Comparison of ENCODE assay signal across 17 cellular contexts in genomic region chr19:33419763-33420080, GRCh38. TPM values are rescaled to one million over a fixed set of nuclear protein-coding genes. Genes with fewer than 3 reads are reported as not detected.
DNase-seq lines count a peak whose midpoint lies in the region; ATAC-seq and TF ChIP-seq lines count a peak whose summit lies in the region.
"Had no signal": no experiment of that assay in that cellular context is flagged by ENCODE, and none has a peak within 500 bp of the region (broad histone marks: within the 10 kb centered on the region; RNA-seq: fewer than 3 reads in every experiment).

No MANE protein-coding gene starts in this region.

- no peak for TF ChIP-seq CTCF in endodermal cell (conservative IDR thresholded peaks at IDR 0.05)
- no peak for TF ChIP-seq CTCF in neural crest cell (conservative IDR thresholded peaks at IDR 0.05)

- in situ Hi-C loops in G401 (cut with HindIII; ENCODE audit: low sequenced_read_pairs): loop anchor here (10.0 kb wide), 2 partner anchors 255 to 345 kb away; no protein-coding TSS in a partner anchor

- H3K27me3 Mint-ChIP-seq in endodermal cell (ENCODE audit: insufficient read depth) (no peaks in the 10 kb centered on the region), neural crest cell (ENCODE audit: low read depth) (no peaks in the 10 kb centered on the region)
- H3K27me3 Mint-ChIP-seq: CD4-positive, alpha-beta T cell had no signal

- H3K36me3 Mint-ChIP-seq in endodermal cell (ENCODE audit: low read depth): peaks cover 6% of the 10 kb centered on the region
- no peaks in the 10 kb centered on the region for H3K36me3 Mint-ChIP-seq in neural crest cell (ENCODE audit: low read depth)

- H3K9me3 Mint-ChIP-seq in endodermal cell (no peaks in the 10 kb centered on the region), neural crest cell (no peaks in the 10 kb centered on the region)
- H3K9me3 Mint-ChIP-seq: CD4-positive, alpha-beta T cell had no signal

- intact Hi-C loops in left colon (cut with DNase I, micrococcal nuclease): no loop called here

- no peak overlapping the region for H3K9ac ChIP-seq in endodermal cell (ENCODE audit: extremely low read depth, low read length, poor library complexity, severe bottlenecking)

- no peaks in the 10 kb centered on the region for H3K36me3 ChIP-seq in endodermal cell (ENCODE audit: control insufficient read depth, insufficient read depth, low read length)

- ATAC-seq in GM18873 (IDR thresholded peaks at IDR 0.05; ENCODE audit: low FRiP score, unreplicated experiment) (no peak), GM19463 (IDR thresholded peaks at IDR 0.05; ENCODE audit: unreplicated experiment) (no peak), left colon (no peak)

- no peak overlapping the region for H3K4me3 Mint-ChIP-seq in endodermal cell
- H3K4me3 Mint-ChIP-seq in neural crest cell: no peak overlapping the region
- H3K4me3 Mint-ChIP-seq: CD4-positive, alpha-beta T cell had no signal

- no peaks in the 10 kb centered on the region for H3K4me1 Mint-ChIP-seq in endodermal cell
- H3K4me1 Mint-ChIP-seq in neural crest cell: peaks cover 5% of the 10 kb centered on the region

- H3K27ac ChIP-seq in endodermal cell (ENCODE audit: low read depth, low read length): no peak overlapping the region
- H3K27ac ChIP-seq: SJSA1 had no signal

- H3K27me3 ChIP-seq in endodermal cell (ENCODE audit: control insufficient read depth, insufficient read depth, low read length, poor library complexity, severe bottlenecking): no peaks in the 10 kb centered on the region
- H3K27me3 ChIP-seq: SJSA1 had no signal

- H3K27ac Mint-ChIP-seq in endodermal cell: no peak overlapping the region
- no peak overlapping the region for H3K27ac Mint-ChIP-seq in neural crest cell (ENCODE audit: unreplicated experiment)
- H3K27ac Mint-ChIP-seq: CD4-positive, alpha-beta T cell had no signal

- whole genome bisulfite sequencing in endodermal cell (ENCODE audit: insufficient coverage in 1 of 2, insufficient read length in 1 of 2), 2 experiments: 34% methylated on average over 6 of the region's 6 CpGs; no CpG with 5 or more reads in 1 of the 2 experiments

- no peaks in the 10 kb centered on the region for H3K4me1 ChIP-seq in endodermal cell (ENCODE audit: control insufficient read depth, insufficient read depth, low read length)

- DNase-seq in G401 (ENCODE audit: low spot score): peak; percentile 43
- peak; percentile 31 for DNase-seq in NCI-H69 (lab: John Stamatoyannopoulos, UW)
- DNase-seq in endodermal cell: peak; percentile 92
- peak; percentile 40 for DNase-seq in neural crest cell (ENCODE audit: low read depth, low spot score)
- no peak for DNase-seq in left colon
- DNase-seq: ACHN; CD4-positive, alpha-beta T cell; DMS79 treated with DMSO at 0.1 percent for 48 hours; GF-D8; NCI-H2029; NCI-H524 treated with DMSO at 0.1 percent for 48 hours; NK-92 treated with Interleukin-12 subunit alpha and Interleukin-12 subunit beta, amount 100 ng/mL, for 24 hours; OCI-M1; RPMI8226 had no signal

- no peaks in the 10 kb centered on the region for H3K9me3 ChIP-seq in endodermal cell (ENCODE audit: control insufficient read depth, low read length)
- H3K9me3 ChIP-seq: SJSA1 had no signal

- H3K4me3 ChIP-seq in endodermal cell (ENCODE audit: low read length): no peak overlapping the region
- H3K4me3 ChIP-seq: SJSA1 had no signal

RNA-seq across cellular contexts. Expression of gene CEBPG, which starts 46.2 kb away (rescaled TPM):
- total RNA-seq in G401 (2014; rRNA removed; shearing (Covaris generic)): 8.2 and 22.1 TPM in 2 replicates
- total RNA-seq in endodermal cell (10 to 100 TPM; 31.9 to 33.8 TPM), neural crest cell (40.2 and 41.9 TPM in 2 replicates), left colon (10 to 100 TPM; 70.1 to 73.2 TPM)
- 31.9 TPM for polyA plus RNA-seq in endodermal cell (2013, experiment 1 of 2)
- 27.5 TPM for polyA plus RNA-seq in endodermal cell (2013, experiment 2 of 2)

Comparison
In these comparisons a context has a peak if more than half of its experiments do, and no peak if none do; other contexts are left out.
1. DNase-seq: peak in G401 (single experiment), NCI-H69 (single experiment), endodermal cell (single experiment) and neural crest cell (single experiment); none in left colon (0 of 2).